ENCODE assay signal across 24 cellular contexts in the genomic region with DNA sequence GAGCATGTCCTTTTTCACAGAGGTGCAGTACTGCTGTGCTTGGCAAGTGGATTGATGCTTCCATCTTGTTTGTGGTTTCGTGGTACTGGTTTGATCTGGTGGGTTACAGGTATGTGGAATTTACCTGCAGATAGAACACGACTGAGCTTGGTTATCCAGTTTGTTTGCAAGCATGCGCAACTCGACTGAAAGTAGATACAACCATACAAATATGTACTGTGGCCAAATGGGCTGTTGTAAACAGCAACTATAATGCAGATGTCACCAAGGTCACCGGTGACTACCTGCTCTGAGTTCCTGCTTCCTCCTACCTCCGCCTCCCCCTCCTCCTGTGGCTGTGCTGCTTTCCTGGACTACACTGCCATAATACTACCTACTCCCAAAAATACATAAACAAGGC. TPM values are rescaled to one million over a fixed set of nuclear protein-coding genes. Genes with fewer than 3 reads are reported as not detected.
DNase-seq lines count a peak whose midpoint lies in the region; ATAC-seq and TF ChIP-seq lines count a peak whose summit lies in the region.
"Had no signal": no experiment of that assay in that cellular context is flagged by ENCODE, and none has a peak within 500 bp of the region (broad histone marks: within the 10 kb centered on the region; RNA-seq: fewer than 3 reads in every experiment).

No MANE protein-coding gene starts in this region.

- no peaks in the 10 kb centered on the region for H3K4me1 Mint-ChIP-seq in activated naive CD8-positive, alpha-beta T cell treated with anti-CD3 and anti-CD28 coated beads, Interleukin-2, amount 50 U/mL, for 24 hours
- H3K4me1 Mint-ChIP-seq: CD14-positive monocyte; CD8-positive, alpha-beta memory T cell; GM23338; H9 had no signal

- no peak overlapping the region for H2AK5ac ChIP-seq in trophoblast cell (ENCODE audit: low read length)

- H3K36me3 ChIP-seq in right lobe of liver (no peaks in the 10 kb centered on the region), trophoblast cell (ENCODE audit: control insufficient read depth in 1 of 2, insufficient read depth in 2 of 2, low read length in 2 of 2) (no peaks in the 10 kb centered on the region), lower lobe of right lung (no peaks in the 10 kb centered on the region)
- H3K36me3 ChIP-seq: BE2C; BLaER1 treated with 17β-estradiol and CSF1 and Interleukin-3, amounts not matched to agents 10 nM and 100 nM had no signal

- no peak overlapping the region for H3K23ac ChIP-seq in trophoblast cell (ENCODE audit: low read length)

- no peak overlapping the region for H4K91ac ChIP-seq in trophoblast cell (ENCODE audit: low read depth, low read length)

- H2AFZ ChIP-seq in trophoblast cell (ENCODE audit: insufficient read depth, low read length, poor library complexity), result no peak overlapping the region
- H2AFZ ChIP-seq: GM23338 had no signal

- H3K27ac ChIP-seq in VCaP (peak overlapping the region; percentile 74), right lobe of liver (peak overlapping the region in 2 of 3 donors; percentile 37 to 64), trophoblast cell (ENCODE audit: low read depth, low read length) (no peak overlapping the region), lower lobe of right lung (no peak overlapping the region)
- H3K27ac ChIP-seq: A549; BLaER1 treated with 17β-estradiol and CSF1 and Interleukin-3, amounts not matched to agents 10 nM and 100 nM had no signal

- no peak overlapping the region for H3K4me2 ChIP-seq in trophoblast cell (ENCODE audit: low read length)
- H3K4me2 ChIP-seq: A549; BLaER1 treated with 17β-estradiol and CSF1 and Interleukin-3, amounts not matched to agents 10 nM and 100 nM; GM23338 had no signal

- H4K8ac ChIP-seq in trophoblast cell (ENCODE audit: low read depth, low read length), result no peak overlapping the region

- no peaks in the 10 kb centered on the region for H3K79me1 ChIP-seq in trophoblast cell (ENCODE audit: low read length)

- intact Hi-C loops in right lobe of liver (cut with DNase I) (no loop called here), lower lobe of right lung (cut with DNase I) (no loop called here)

- TF ChIP-seq POLR2A in right lobe of liver (IDR thresholded peaks at IDR 0.05), result no peak

- H3K9ac ChIP-seq in trophoblast cell (ENCODE audit: low read length), result peak overlapping the region; percentile 13
- H3K9ac ChIP-seq: BLaER1 treated with 17β-estradiol and CSF1 and Interleukin-3, amounts not matched to agents 10 nM and 100 nM had no signal

- no peaks in the 10 kb centered on the region for H3K27me3 ChIP-seq in right lobe of liver
- no peaks in the 10 kb centered on the region for H3K27me3 ChIP-seq in trophoblast cell (ENCODE audit: insufficient read depth, low read length)
- H3K27me3 ChIP-seq in lower lobe of right lung (ENCODE audit: low read depth), result no peaks in the 10 kb centered on the region
- H3K27me3 ChIP-seq: BE2C; BLaER1 treated with 17β-estradiol and CSF1 and Interleukin-3, amounts not matched to agents 10 nM and 100 nM had no signal

- no peak overlapping the region for H3K4ac ChIP-seq in trophoblast cell (ENCODE audit: low read depth, low read length)

- no peak overlapping the region for H3K14ac ChIP-seq in trophoblast cell (ENCODE audit: low read length)

- H3K9me3 ChIP-seq in right lobe of liver, result no peaks in the 10 kb centered on the region
- H3K9me3 ChIP-seq in trophoblast cell (ENCODE audit: insufficient read depth, low read depth, low read length), result peaks cover 11% of the 10 kb centered on the region
- no peaks in the 10 kb centered on the region for H3K9me3 ChIP-seq in lower lobe of right lung
- H3K9me3 ChIP-seq: A549; BE2C; BLaER1 treated with 17β-estradiol and CSF1 and Interleukin-3, amounts not matched to agents 10 nM and 100 nM had no signal

- no peak overlapping the region for H2BK12ac ChIP-seq in trophoblast cell (ENCODE audit: low read length)

- no peaks in the 10 kb centered on the region for H3K79me2 ChIP-seq in trophoblast cell (ENCODE audit: control insufficient read depth, insufficient read depth, low read length, poor library complexity)

- no peaks in the 10 kb centered on the region for H3K36me3 Mint-ChIP-seq in activated naive CD8-positive, alpha-beta T cell treated with anti-CD3 and anti-CD28 coated beads, Interleukin-2, amount 50 U/mL, for 24 hours (ENCODE audit: low read depth)
- H3K36me3 Mint-ChIP-seq: CD14-positive monocyte; CD8-positive, alpha-beta memory T cell had no signal

- WGBS in right lobe of liver (ENCODE audit: insufficient coverage, low coverage, low lambda C conversion rate, missing lambda C conversion rate), result 28% methylated on average over 4 of the region's 6 CpGs
- no CpG with 5 or more reads among the region's 6 CpGs for WGBS in trophoblast cell (ENCODE audit: extremely low coverage, insufficient coverage, insufficient read length)

- H4K12ac ChIP-seq in trophoblast cell (ENCODE audit: low read depth, low read length), result no peak overlapping the region

- no peak overlapping the region for H3K4me3 Mint-ChIP-seq in activated naive CD8-positive, alpha-beta T cell treated with anti-CD3 and anti-CD28 coated beads, Interleukin-2, amount 50 U/mL, for 24 hours
- H3K4me3 Mint-ChIP-seq: CD14-positive monocyte; CD4-positive, alpha-beta T cell; CD8-positive, alpha-beta memory T cell; GM23338; H9; HFFc6 had no signal

- no peak overlapping the region for H2BK120ac ChIP-seq in trophoblast cell (ENCODE audit: insufficient read depth, low read length, poor library complexity)

- H3K27me3 Mint-ChIP-seq in activated naive CD8-positive, alpha-beta T cell treated with anti-CD3 and anti-CD28 coated beads, Interleukin-2, amount 50 U/mL, for 24 hours, result peaks cover 11% of the 10 kb centered on the region

- H3K27ac Mint-ChIP-seq in activated naive CD8-positive, alpha-beta T cell treated with anti-CD3 and anti-CD28 coated beads, Interleukin-2, amount 50 U/mL, for 24 hours, result no peak overlapping the region
- H3K27ac Mint-ChIP-seq: CD14-positive monocyte; CD4-positive, alpha-beta T cell; CD8-positive, alpha-beta memory T cell; GM23338; H9; HFFc6 had no signal

- TF ChIP-seq CTCF in VCaP (conservative IDR thresholded peaks at IDR 0.05) (no peak), right lobe of liver (IDR thresholded peaks at IDR 0.05) (no peak), lower lobe of right lung (IDR thresholded peaks at IDR 0.05) (no peak)

- ATAC-seq in right lobe of liver, result peak; percentile 45 to 71 (median 56)
- ATAC-seq in activated naive CD8-positive, alpha-beta T cell treated with anti-CD3 and anti-CD28 coated beads, Interleukin-2, amount 50 U/mL, for 24 hours, result no peak
- ATAC-seq in lower lobe of right lung, result no peak
- ATAC-seq in SK-N-SH treated with all-trans-retinoic acid at 6 μM for 48 hours, result no peak
- ATAC-seq: A549, GM12878, GM23338 had no signal

- DNase-seq in right lobe of liver, result no peak
- no peak for DNase-seq in trophoblast cell
- no peak for DNase-seq in activated naive CD8-positive, alpha-beta T cell treated with anti-CD3 and anti-CD28 coated beads, Interleukin-2, amount 50 U/mL, for 24 hours
- no peak for DNase-seq in lower lobe of right lung
- DNase-seq: 8988T; ACHN; AML-193; BE2C; CD4-positive, alpha-beta T cell; CD8-positive, alpha-beta memory T cell; DMS 273 treated with DMSO at 0.1 percent for 48 hours; DMS79; EL; GDM1; H9; HFFc6 had no signal

- no peak overlapping the region for H3K18ac ChIP-seq in trophoblast cell (ENCODE audit: low read length)

- H2BK5ac ChIP-seq in trophoblast cell (ENCODE audit: low read depth, low read length, poor library complexity), result no peak overlapping the region

- H3K4me1 ChIP-seq in right lobe of liver (peaks cover 0 to 27% (median 6%) of the 10 kb centered on the region in 4 donors), trophoblast cell (ENCODE audit: control insufficient read depth in 1 of 2, insufficient read depth in 2 of 2, low read length in 2 of 2) (no peaks in the 10 kb centered on the region), lower lobe of right lung (no peaks in the 10 kb centered on the region)
- H3K4me1 ChIP-seq: A549, BE2C had no signal

- no peak overlapping the region for H3K4me3 ChIP-seq in right lobe of liver
- H3K4me3 ChIP-seq in trophoblast cell (ENCODE audit: low read depth, low read length), result no peak overlapping the region
- H3K4me3 ChIP-seq in lower lobe of right lung, result no peak overlapping the region
- H3K4me3 ChIP-seq: A549; BLaER1 treated with 17β-estradiol and CSF1 and Interleukin-3, amounts not matched to agents 10 nM and 100 nM; GM12878; GM23338 had no signal

- H3K9me3 Mint-ChIP-seq in activated naive CD8-positive, alpha-beta T cell treated with anti-CD3 and anti-CD28 coated beads, Interleukin-2, amount 50 U/mL, for 24 hours, result no peaks in the 10 kb centered on the region
- H3K9me3 Mint-ChIP-seq: CD4-positive, alpha-beta T cell; CD8-positive, alpha-beta memory T cell; HFFc6 had no signal

TF ChIP-seq in SK-N-SH treated with all-trans-retinoic acid at 6 μM for 48 hours, 23 proteins besides CTCF, POLR2A, EP300 and RAD21:
- TF ChIP-seq RARB (CRISPR knock-in tag; IDR thresholded peaks at IDR 0.05), result no peak
- no peak for TF ChIP-seq SNAI2 (CRISPR knock-in tag; IDR thresholded peaks at IDR 0.05)
- TF ChIP-seq, protein P1, sequence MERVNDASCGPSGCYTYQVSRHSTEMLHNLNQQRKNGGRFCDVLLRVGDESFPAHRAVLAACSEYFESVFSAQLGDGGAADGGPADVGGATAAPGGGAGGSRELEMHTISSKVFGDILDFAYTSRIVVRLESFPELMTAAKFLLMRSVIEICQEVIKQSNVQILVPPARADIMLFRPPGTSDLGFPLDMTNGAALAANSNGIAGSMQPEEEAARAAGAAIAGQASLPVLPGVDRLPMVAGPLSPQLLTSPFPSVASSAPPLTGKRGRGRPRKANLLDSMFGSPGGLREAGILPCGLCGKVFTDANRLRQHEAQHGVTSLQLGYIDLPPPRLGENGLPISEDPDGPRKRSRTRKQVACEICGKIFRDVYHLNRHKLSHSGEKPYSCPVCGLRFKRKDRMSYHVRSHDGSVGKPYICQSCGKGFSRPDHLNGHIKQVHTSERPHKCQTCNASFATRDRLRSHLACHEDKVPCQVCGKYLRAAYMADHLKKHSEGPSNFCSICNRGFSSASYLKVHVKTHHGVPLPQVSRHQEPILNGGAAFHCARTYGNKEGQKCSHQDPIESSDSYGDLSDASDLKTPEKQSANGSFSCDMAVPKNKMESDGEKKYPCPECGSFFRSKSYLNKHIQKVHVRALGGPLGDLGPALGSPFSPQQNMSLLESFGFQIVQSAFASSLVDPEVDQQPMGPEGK (CRISPR knock-in tag; IDR thresholded peaks at IDR 0.05; ENCODE audit: borderline replicate concordance), result no peak
- TF ChIP-seq ZNF8 (CRISPR knock-in tag; IDR thresholded peaks at IDR 0.05), result no peak
- no peak for TF ChIP-seq TCF4 (CRISPR knock-in tag; IDR thresholded peaks at IDR 0.05; ENCODE audit: borderline replicate concordance)
- no peak for TF ChIP-seq ZFP30 (CRISPR knock-in tag; IDR thresholded peaks at IDR 0.05)

RNA-seq across cellular contexts. Expression of gene CWH43, which starts 12.4 kb away (rescaled TPM):
- total RNA-seq in right lobe of liver, result under 1 TPM in 3 of 6 experiments, not detected in 3; 0.13 to 0.37 (median 0.22) TPM
- not detected in 2 replicates for polyA plus RNA-seq in trophoblast cell (2013)
- total RNA-seq in lower lobe of right lung, result 2.3 TPM
- total RNA-seq: CD4-positive, alpha-beta T cell; CD8-positive, alpha-beta memory T cell; GM12878; GM23338; H4; H9; HFFc6 had no signal
- polyA plus RNA-seq: A549; CD14-positive monocyte; CD8-positive, alpha-beta memory T cell; GM12878; GM23338 had no signal

Comparison
In these comparisons a context has a peak if more than half of its experiments do, and no peak if none do; other contexts are left out.
1. H3K27ac ChIP-seq: peak in VCaP (single experiment) and right lobe of liver (2 of 3); none in trophoblast cell (single experiment) and lower lobe of right lung (single experiment).
2. ATAC-seq: peak in right lobe of liver (4 of 4); none in activated naive CD8-positive, alpha-beta T cell treated with anti-CD3 and anti-CD28 coated beads, Interleukin-2, amount 50 U/mL, for 24 hours (single experiment), lower lobe of right lung (0 of 2) and SK-N-SH treated with all-trans-retinoic acid at 6 μM for 48 hours (single experiment).